1 cellular context compared by ENCODE assay signal in the genomic region with DNA sequence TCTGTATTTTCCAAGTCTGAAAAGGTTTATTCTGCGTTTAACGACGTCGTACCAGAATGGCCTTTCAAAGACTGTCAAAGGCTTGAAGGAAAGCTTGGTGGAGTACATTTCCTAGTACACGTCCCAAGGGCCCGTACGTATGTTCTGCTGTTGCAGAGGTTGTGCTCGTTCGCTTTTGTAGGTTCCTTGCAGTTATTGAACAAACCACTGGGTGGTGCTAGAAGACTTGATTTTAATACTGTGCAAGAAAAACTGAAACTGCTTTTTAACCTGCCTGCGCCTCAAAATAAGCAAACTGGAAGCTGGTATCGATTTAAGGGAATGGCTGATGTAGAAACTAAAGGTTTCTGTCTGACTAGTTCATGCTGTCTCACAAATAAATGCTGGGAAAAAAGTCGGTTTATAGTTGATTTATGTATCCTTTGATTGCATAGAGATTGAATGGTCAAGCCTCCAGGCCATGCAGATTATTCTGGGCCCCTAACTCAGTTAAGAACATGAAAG.
TF ChIP-seq lines count a peak whose summit lies in the region.

No MANE protein-coding gene starts in this region.

TF ChIP-seq in H1, 55 proteins besides CTCF, POLR2A, EP300 and RAD21:
- no peak for TF ChIP-seq SP1 (IDR thresholded peaks at IDR 0.05; ENCODE audit: low read depth, low read length)
- TF ChIP-seq MAX (IDR thresholded peaks at IDR 0.05) = no peak
- TF ChIP-seq BRCA1 (IDR thresholded peaks at IDR 0.05; ENCODE audit: low read depth, low read length) = no peak
- TF ChIP-seq SIRT6 (IDR thresholded peaks at IDR 0.05; ENCODE audit: low read length) = no peak
- no peak for TF ChIP-seq GABPA (IDR thresholded peaks at IDR 0.05; ENCODE audit: borderline replicate concordance, insufficient read depth, low read length)
- no peak for TF ChIP-seq KDM4A (IDR thresholded peaks at IDR 0.05; ENCODE audit: low read depth, low read length, severe bottlenecking)
- TF ChIP-seq CHD2 (IDR thresholded peaks at IDR 0.05; ENCODE audit: low read length) = no peak
- no peak for TF ChIP-seq SRF (IDR thresholded peaks at IDR 0.05; ENCODE audit: low read depth, low read length)
- no peak for TF ChIP-seq JUN (IDR thresholded peaks at IDR 0.05; ENCODE audit: low read depth, low read length)
